In genomic region chr17:16380640-16381495, GRCh38 we compare ENCODE assay signal across 8 cellular contexts. TPM values are rescaled to one million over a fixed set of nuclear protein-coding genes. Genes with fewer than 3 reads are reported as not detected.
DNase-seq lines count a peak whose midpoint lies in the region; ATAC-seq and TF ChIP-seq lines count a peak whose summit lies in the region.

Gene UBB, plus strand, starts transcription at chr17:16381091. Its CDS starts 817 bp downstream, at chr17:16381908.

- no peaks in the 10 kb centered on the region for H3K27me3 ChIP-seq in esophagus (ENCODE audit: control insufficient read depth in 1 of 2, insufficient read depth in 2 of 2, low read length in 2 of 2)
- no peaks in the 10 kb centered on the region for H3K27me3 ChIP-seq in muscle layer of colon (ENCODE audit: control insufficient read depth in 1 of 2, insufficient read depth in 2 of 2, low read length in 2 of 2)

- peak within 1 kb of the TSS; percentile 99 for H3K27ac Mint-ChIP-seq in activated T-cell treated with anti-CD3 and anti-CD28 coated beads, Interleukin-2, amount 50 U/mL, for 24 hours

- peak within 1 kb of the TSS; percentile 91 for H3K4me3 Mint-ChIP-seq in activated T-cell treated with anti-CD3 and anti-CD28 coated beads, Interleukin-2, amount 50 U/mL, for 24 hours

- no peaks in the 10 kb centered on the region for H3K27me3 Mint-ChIP-seq in activated T-cell treated with anti-CD3 and anti-CD28 coated beads, Interleukin-2, amount 50 U/mL, for 24 hours

- WGBS in esophagus, 2 donors, result 0 to 1% methylated on average over 66 to 67 of the region's 67 CpGs

- ATAC-seq in GM21515 (IDR thresholded peaks at IDR 0.05; ENCODE audit: unreplicated experiment), result peak; percentile 92

- H3K4me1 ChIP-seq in esophagus (ENCODE audit: control insufficient read depth in 2 of 2, insufficient read depth in 2 of 2, low read length in 1 of 2) (peaks cover 0 to 5% of the 10 kb centered on the region in 2 donors), muscle layer of colon (ENCODE audit: insufficient read depth, low read length) (peaks cover 13% of the 10 kb centered on the region)

- no peaks in the 10 kb centered on the region for H3K9me3 Mint-ChIP-seq in activated T-cell treated with anti-CD3 and anti-CD28 coated beads, Interleukin-2, amount 50 U/mL, for 24 hours

- peak within 1 kb of the TSS; percentile 75 to 87 for H3K4me3 ChIP-seq in esophagus (ENCODE audit: low read depth in 1 of 2, low read length in 2 of 2)
- peak within 1 kb of the TSS; percentile 84 for H3K4me3 ChIP-seq in muscle layer of colon (ENCODE audit: low read depth in 1 of 2, low read length in 2 of 2)

- H3K36me3 ChIP-seq in esophagus (ENCODE audit: control insufficient read depth in 2 of 2, insufficient read depth in 2 of 2, low read length in 1 of 2) (no peaks in the 10 kb centered on the region), muscle layer of colon (ENCODE audit: insufficient read depth, low read length) (peaks cover 21% of the 10 kb centered on the region)

- peaks cover 38% of the 10 kb centered on the region for H3K36me3 Mint-ChIP-seq in activated T-cell treated with anti-CD3 and anti-CD28 coated beads, Interleukin-2, amount 50 U/mL, for 24 hours (ENCODE audit: low read depth)

- peak within 1 kb of the TSS; percentile 80 for H3K9ac ChIP-seq in muscle layer of colon (ENCODE audit: low read length)

- H3K27ac ChIP-seq in esophagus (ENCODE audit: low read depth in 2 of 2, low read length in 1 of 2) (peak within 1 kb of the TSS; percentile 89 to 95), muscle layer of colon (ENCODE audit: low read depth, low read length) (peak within 1 kb of the TSS; percentile 92)

- H3K4me1 Mint-ChIP-seq in activated T-cell treated with anti-CD3 and anti-CD28 coated beads, Interleukin-2, amount 50 U/mL, for 24 hours (ENCODE audit: low read depth), result peaks cover 38% of the 10 kb centered on the region

- DNase-seq in DMS 273 treated with DMSO at 0.1 percent for 48 hours (lab: John Stamatoyannopoulos, UW) (peak; percentile 83), HuH-7.5 (ENCODE audit: low spot score) (peak; percentile 84)
- DNase-seq in activated T-cell treated with anti-CD3 and anti-CD28 coated beads, Interleukin-2, amount 50 U/mL, for 24 hours, result peak; percentile 91
- DNase-seq in stimulated activated CD8-positive, alpha-beta memory T cell treated with anti-CD3 and anti-CD28 coated beads, Interleukin-7, amount 100 ng/mL, for 24 hours (ENCODE audit: low read depth), result peak; percentile 89

- H3K9me3 ChIP-seq in esophagus (ENCODE audit: control insufficient read depth in 2 of 2, insufficient read depth in 1 of 2, low read depth in 1 of 2, low read length in 1 of 2), result no peaks in the 10 kb centered on the region
- H3K9me3 ChIP-seq in muscle layer of colon (ENCODE audit: low read length), result no peaks in the 10 kb centered on the region

TF ChIP-seq in PFSK-1, 5 proteins besides CTCF, POLR2A, EP300 and RAD21:
- peak; percentile 38; the same call in 1 of the 2 replicates for TF ChIP-seq SIN3A (IDR thresholded peaks at IDR 0.05; ENCODE audit: borderline replicate concordance, insufficient read depth, low read length)
- peak; percentile 99 for TF ChIP-seq TAF1 (IDR thresholded peaks at IDR 0.05; ENCODE audit: borderline replicate concordance, insufficient read depth, low read length)
- peak; percentile 57 to 60; a peak in 2 of 4 replicates for TF ChIP-seq REST (IDR thresholded peaks at IDR 0.05; ENCODE audit: insufficient read depth in 1 of 2, low read depth in 2 of 2, low read length in 2 of 2)
- TF ChIP-seq POLR2AphosphoS5 (IDR thresholded peaks at IDR 0.05; ENCODE audit: low read depth, low read length), result peak; percentile 100
- TF ChIP-seq FOXP2 (optimal IDR thresholded peaks at IDR 0.05; ENCODE audit: borderline replicate concordance, extremely low read depth, extremely low read length, insufficient read depth), result peak; percentile 78
TF ChIP-seq in PFSK-1: peak in this region for 5.

RNA-seq across cellular contexts. Expression of gene UBB, which starts in this region (rescaled TPM):
- 1,462 TPM for polyA plus RNA-seq in PFSK-1 (2012; ENCODE audit: insufficient read length, low read depth)
- 100 to 1,000 TPM; 260 to 626 TPM for polyA plus RNA-seq in esophagus

Comparison
In these comparisons a context has a peak if more than half of its experiments do, and no peak if none do; other contexts are left out.
1. Peak in every context shown above with its lines: DNase-seq, ATAC-seq, H3K4me3 ChIP-seq and H3K27ac ChIP-seq.